18 cellular contexts compared by ENCODE assay signal in genomic region chr20:37741560-37741959, GRCh38. TPM values are rescaled to one million over a fixed set of nuclear protein-coding genes. Genes with fewer than 3 reads are reported as not detected.
DNase-seq lines count a peak whose midpoint lies in the region; ATAC-seq, FAIRE-seq and TF ChIP-seq lines count a peak whose summit lies in the region.
"Had no signal": no experiment of that assay in that cellular context is flagged by ENCODE, and none has a peak within 500 bp of the region (broad histone marks: within the 10 kb centered on the region; RNA-seq: fewer than 3 reads in every experiment).

No MANE protein-coding gene starts in this region.

- in situ Hi-C loops in astrocyte of the spinal cord (cut with HindIII; ENCODE audit: low sequenced_read_pairs): no loop called here

- no peaks in the 10 kb centered on the region for H3K9me2 ChIP-seq in PC-3 (replicated peaks; ENCODE audit: low read length)

- H3K4me3 ChIP-seq in PC-3 (ENCODE audit: low read length) (no peak overlapping the region), astrocyte of the spinal cord (ENCODE audit: low read depth, low read length) (no peak overlapping the region), psoas muscle (no peak overlapping the region)
- H3K4me3 ChIP-seq: MG63 had no signal

- H3K4me1 Mint-ChIP-seq in activated T-cell treated with anti-CD3 and anti-CD28 coated beads, Interleukin-2, amount 50 U/mL, for 72 hours (ENCODE audit: low read depth): peaks cover 7% of the 10 kb centered on the region
- no peaks in the 10 kb centered on the region for H3K4me1 Mint-ChIP-seq in mesothelial cell of epicardium

- CTCF ChIA-PET in PC-3 (lab: Charles Lee): no interaction called here

- H3K9ac ChIP-seq in PC-3 (ENCODE audit: low read length): peak overlapping the region; percentile 51

- H4K20me1 ChIP-seq in PC-3 (ENCODE audit: low read length): no peaks in the 10 kb centered on the region

- peaks cover 5% of the 10 kb centered on the region; the same call in 1 of the 2 replicates for H3K79me2 ChIP-seq in PC-3 (ENCODE audit: low read length)

- H3K27me3 ChIP-seq in PC-3 (ENCODE audit: low read length) (no peaks in the 10 kb centered on the region), psoas muscle (ENCODE audit: insufficient read depth in 3 of 3, low read length in 2 of 3) (no peaks in the 10 kb centered on the region)
- H3K27me3 ChIP-seq: MG63 had no signal

- POLR2A ChIA-PET in PC-3 (lab: Charles Lee; ENCODE audit: unreplicated experiment): no interaction called here

- no peak overlapping the region for H3K4me3 Mint-ChIP-seq in activated T-cell treated with anti-CD3 and anti-CD28 coated beads, Interleukin-2, amount 50 U/mL, for 72 hours
- no peak overlapping the region for H3K4me3 Mint-ChIP-seq in mesothelial cell of epicardium
- H3K4me3 Mint-ChIP-seq: B cell; CD8-positive, alpha-beta memory T cell had no signal

- DNase-seq in PC-3: peak; percentile 40
- DNase-seq in astrocyte of the spinal cord (ENCODE audit: low read depth, low spot score): peak; percentile 13
- no peak for DNase-seq in left lobe of liver (ENCODE audit: low spot score)
- no peak for DNase-seq in psoas muscle
- no peak for DNase-seq in frontal cortex (ENCODE audit: low spot score in 2 of 2)
- no peak for DNase-seq in AML-193 (lab: John Stamatoyannopoulos, UW)
- DNase-seq in activated T-cell treated with anti-CD3 and anti-CD28 coated beads, Interleukin-2, amount 50 U/mL, for 72 hours: no peak
- DNase-seq in mesothelial cell of epicardium (ENCODE audit: low spot score in 2 of 2, unreplicated experiment in 2 of 2): no peak
- DNase-seq: CD8-positive, alpha-beta memory T cell; DND-41; GOT3; MG63; NCI-H1092 treated with DMSO at 0.1 percent for 48 hours; NCI-H1694 treated with DMSO at 0.1 percent for 48 hours; NCI-H446 treated with DMSO at 0.1 percent for 48 hours; NCI-H748 treated with DMSO at 0.1 percent for 48 hours; SHP77 treated with DMSO at 0.1 percent for 48 hours had no signal

- H3K27me3 Mint-ChIP-seq in activated T-cell treated with anti-CD3 and anti-CD28 coated beads, Interleukin-2, amount 50 U/mL, for 72 hours (ENCODE audit: low read depth): no peaks in the 10 kb centered on the region
- no peaks in the 10 kb centered on the region for H3K27me3 Mint-ChIP-seq in mesothelial cell of epicardium (ENCODE audit: low read depth)
- H3K27me3 Mint-ChIP-seq: B cell; CD8-positive, alpha-beta memory T cell had no signal

- peaks cover 33% of the 10 kb centered on the region for H3K4me1 ChIP-seq in PC-3 (ENCODE audit: insufficient read depth, low read length)
- H3K4me1 ChIP-seq in psoas muscle: peaks cover 21% of the 10 kb centered on the region

- H3K9me3 ChIP-seq in PC-3 (ENCODE audit: low read length): no peaks in the 10 kb centered on the region
- H3K9me3 ChIP-seq in psoas muscle: peaks cover 5% of the 10 kb centered on the region
- H3K9me3 ChIP-seq: MG63 had no signal

- TF ChIP-seq CTCF in PC-3 (conservative IDR thresholded peaks at IDR 0.05; ENCODE audit: low read depth, low read length) (no peak), astrocyte of the spinal cord (IDR thresholded peaks at IDR 0.05; ENCODE audit: low read depth, low read length) (no peak), psoas muscle (IDR thresholded peaks at IDR 0.05) (no peak), mesothelial cell of epicardium (IDR thresholded peaks at IDR 0.05; ENCODE audit: unreplicated experiment) (no peak)

- H3K36me3 ChIP-seq in PC-3 (ENCODE audit: low read depth, low read length) (peaks cover 3% of the 10 kb centered on the region; the same call in 1 of the 2 replicates), psoas muscle (ENCODE audit: insufficient read depth in 1 of 2, low read depth in 1 of 2) (peaks cover 14 to 27% of the 10 kb centered on the region in 2 donors)

- no peaks in the 10 kb centered on the region for H3F3A ChIP-seq in PC-3 (ENCODE audit: low read length, unreplicated experiment)

- BruUV-seq in PC-3 (replicated peaks; lab: Mats Ljungman, UMichigan): no TSS peak

- intact Hi-C loops in PC-3 (cut with micrococcal nuclease) (loop anchor here (2.0 kb wide), 1 partner anchor 47 kb away; the partner anchor contains the start of gene CTNNBL1), psoas muscle (cut with DNase I) (loop anchor here in 1 of 2 donors (10.0 kb wide), 1 partner anchor 483 kb away; no protein-coding TSS in a partner anchor)

- no peak overlapping the region for H2AFZ ChIP-seq in PC-3 (ENCODE audit: low read length)

- no peak for FAIRE-seq in frontal cortex (lab: Jason Lieb, UNC)

- H3K36me3 Mint-ChIP-seq in activated T-cell treated with anti-CD3 and anti-CD28 coated beads, Interleukin-2, amount 50 U/mL, for 72 hours (ENCODE audit: insufficient read depth in 2 of 2): peaks cover 4% of the 10 kb centered on the region in 2 donors
- H3K36me3 Mint-ChIP-seq in mesothelial cell of epicardium: peaks cover 28% of the 10 kb centered on the region

- H3K27ac Mint-ChIP-seq in activated T-cell treated with anti-CD3 and anti-CD28 coated beads, Interleukin-2, amount 50 U/mL, for 72 hours: no peak overlapping the region
- H3K27ac Mint-ChIP-seq in mesothelial cell of epicardium: no peak overlapping the region
- H3K27ac Mint-ChIP-seq: B cell had no signal

- no peaks in the 10 kb centered on the region for H3K9me3 Mint-ChIP-seq in activated T-cell treated with anti-CD3 and anti-CD28 coated beads, Interleukin-2, amount 50 U/mL, for 72 hours
- peaks cover 12% of the 10 kb centered on the region for H3K9me3 Mint-ChIP-seq in mesothelial cell of epicardium
- H3K9me3 Mint-ChIP-seq: CD8-positive, alpha-beta memory T cell had no signal

- WGBS in psoas muscle, 3 donors: 31 to 38% (median 34%) methylated on average over 1 of the region's 1 CpG

- ATAC-seq in PC-3 (peak; percentile 55), left lobe of liver (peak; percentile 96), psoas muscle (no peak)
- no peak for ATAC-seq in activated T-cell treated with anti-CD3 and anti-CD28 coated beads, Interleukin-2, amount 50 U/mL, for 72 hours (replicated peaks in 1 of 2)

- peak overlapping the region; percentile 51 for H3K4me2 ChIP-seq in PC-3 (ENCODE audit: low read length)

- H3K27ac ChIP-seq in PC-3 (ENCODE audit: low read length): peak overlapping the region; percentile 85
- peak overlapping the region; percentile 30 for H3K27ac ChIP-seq in psoas muscle

RNA-seq across cellular contexts. Expression of gene CTNNBL1, which starts 47.7 kb away (rescaled TPM):
- 49.9 and 50.9 TPM in 2 replicates for total RNA-seq in PC-3 (2014; rRNA removed)
- total RNA-seq in left lobe of liver: 41.4 TPM
- 10 to 100 TPM; 26.7 to 44.0 (median 33.5) TPM for total RNA-seq in psoas muscle
- polyA plus RNA-seq in psoas muscle: 10 to 100 TPM; 36.6 to 42.6 (median 39.7) TPM
- 61.1 TPM for total RNA-seq in frontal cortex
- total RNA-seq in activated T-cell treated with anti-CD3 and anti-CD28 coated beads, Interleukin-2, amount 50 U/mL, for 72 hours: 100 to 1,000 TPM in 1 of 2 donors, 10 to 100 TPM in 1; 65.9 to 102 TPM
- 55.6 to 59.1 TPM (median 59.0 TPM) in 3 replicates for total RNA-seq in mesothelial cell of epicardium

Comparison
In these comparisons a context has a peak if more than half of its experiments do, and no peak if none do; other contexts are left out.
1. ATAC-seq: peak in PC-3 (single experiment) and left lobe of liver (single experiment); none in psoas muscle (0 of 4) and activated T-cell treated with anti-CD3 and anti-CD28 coated beads, Interleukin-2, amount 50 U/mL, for 72 hours (0 of 2).
2. DNase-seq: peak in PC-3 (single experiment) and astrocyte of the spinal cord (single experiment); none in left lobe of liver (single experiment), psoas muscle (0 of 2), frontal cortex (0 of 2), AML-193 (0 of 2), activated T-cell treated with anti-CD3 and anti-CD28 coated beads, Interleukin-2, amount 50 U/mL, for 72 hours (0 of 2) and mesothelial cell of epicardium (0 of 2).